Comparison of ENCODE assay signal across 1 cellular context in the genomic region with DNA sequence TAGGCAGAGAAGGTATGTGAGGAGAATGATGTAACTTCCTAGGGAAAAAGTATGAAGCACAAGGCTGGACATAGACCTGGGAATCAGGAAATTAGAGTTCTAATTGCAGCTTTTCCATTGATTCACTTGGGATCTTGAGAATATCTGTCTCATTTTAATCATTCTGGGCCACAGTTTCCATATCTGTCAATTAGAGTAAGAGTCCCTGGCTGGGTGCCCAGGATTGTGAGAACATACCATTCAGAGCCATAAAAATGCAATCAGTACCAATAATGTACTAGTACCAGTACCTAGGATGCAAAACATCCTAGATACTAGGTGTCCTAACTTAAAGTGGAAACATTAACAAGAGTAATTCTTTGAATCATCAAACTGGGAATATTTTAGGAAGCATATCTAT.
TF ChIP-seq lines count a peak whose summit lies in the region.

No MANE protein-coding gene starts in this region.

TF ChIP-seq in SK-N-SH treated with all-trans-retinoic acid at 6 μM for 48 hours, 23 proteins besides CTCF, POLR2A, EP300 and RAD21 (continued from another document):
- TF ChIP-seq, protein P1, sequence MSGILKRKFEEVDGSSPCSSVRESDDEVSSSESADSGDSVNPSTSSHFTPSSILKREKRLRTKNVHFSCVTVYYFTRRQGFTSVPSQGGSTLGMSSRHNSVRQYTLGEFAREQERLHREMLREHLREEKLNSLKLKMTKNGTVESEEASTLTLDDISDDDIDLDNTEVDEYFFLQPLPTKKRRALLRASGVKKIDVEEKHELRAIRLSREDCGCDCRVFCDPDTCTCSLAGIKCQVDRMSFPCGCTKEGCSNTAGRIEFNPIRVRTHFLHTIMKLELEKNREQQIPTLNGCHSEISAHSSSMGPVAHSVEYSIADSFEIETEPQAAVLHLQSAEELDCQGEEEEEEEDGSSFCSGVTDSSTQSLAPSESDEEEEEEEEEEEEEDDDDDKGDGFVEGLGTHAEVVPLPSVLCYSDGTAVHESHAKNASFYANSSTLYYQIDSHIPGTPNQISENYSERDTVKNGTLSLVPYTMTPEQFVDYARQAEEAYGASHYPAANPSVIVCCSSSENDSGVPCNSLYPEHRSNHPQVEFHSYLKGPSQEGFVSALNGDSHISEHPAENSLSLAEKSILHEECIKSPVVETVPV (CRISPR knock-in tag; IDR thresholded peaks at IDR 0.05) = no peak
